ENCODE assay signal across 24 cellular contexts in the genomic region with DNA sequence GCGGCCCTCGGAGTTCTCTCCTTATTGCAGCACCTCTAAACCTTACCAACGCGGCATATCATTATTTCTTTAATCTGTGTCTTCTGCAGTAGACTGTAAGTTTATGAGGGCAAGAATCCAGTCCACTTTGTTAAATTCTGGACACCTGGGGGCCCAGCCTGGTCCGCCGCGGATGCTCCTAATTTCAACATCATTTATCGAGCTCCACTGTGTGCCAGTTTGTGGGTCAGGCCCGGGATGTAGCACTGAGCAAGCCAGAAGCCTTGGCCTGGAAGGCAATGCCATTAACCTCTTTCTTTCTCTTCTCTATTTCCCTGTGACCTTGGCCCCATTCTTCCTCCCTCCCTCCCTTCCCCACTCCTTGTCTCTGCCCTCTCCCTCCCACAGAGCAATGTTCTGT.
"Had no signal": no experiment of that assay in that cellular context is flagged by ENCODE, and none has a peak within 500 bp of the region (broad histone marks: within the 10 kb centered on the region; RNA-seq: fewer than 3 reads in every experiment).

No MANE protein-coding gene starts in this region.

- DNase-seq: colonic mucosa; cortex of kidney; dermis blood vessel endothelial cell; dorsolateral prefrontal cortex; effector CD4-positive, alpha-beta T cell; effector CD8-positive, alpha-beta T cell; effector memory CD4-positive, alpha-beta T cell; effector memory CD8-positive, alpha-beta T cell; endodermal cell; erythroblast; esophagus squamous epithelium; foreskin fibroblast; foreskin keratinocyte; foreskin melanocyte; gastrocnemius medialis; glutamatergic neuron; head of caudate nucleus; heart left ventricle; heart right ventricle had no signal

- H3K27me3 ChIP-seq: colonic mucosa, esophagus muscularis mucosa, foreskin keratinocyte, gastrocnemius medialis, gastroesophageal sphincter had no signal

- H3K4me3 ChIP-seq: colonic mucosa, coronary artery, dorsolateral prefrontal cortex, esophagus muscularis mucosa, esophagus squamous epithelium, gastrocnemius medialis, gastroesophageal sphincter, heart left ventricle, heart right ventricle had no signal

- H3K27ac ChIP-seq: colonic mucosa, coronary artery, dorsolateral prefrontal cortex, epithelial cell of prostate, esophagus muscularis mucosa, esophagus squamous epithelium, foreskin keratinocyte, gastrocnemius medialis, gastroesophageal sphincter, heart left ventricle, heart right ventricle had no signal

- H3K36me3 ChIP-seq: colonic mucosa, esophagus muscularis mucosa, esophagus squamous epithelium, gastrocnemius medialis, gastroesophageal sphincter, heart left ventricle, heart right ventricle had no signal

- ATAC-seq: effector memory CD8-positive, alpha-beta T cell; esophagus mucosa; foreskin keratinocyte; gastrocnemius medialis; gastroesophageal sphincter had no signal

- H3K4me1 ChIP-seq: colonic mucosa, esophagus muscularis mucosa, esophagus squamous epithelium, foreskin keratinocyte, gastrocnemius medialis, gastroesophageal sphincter, heart left ventricle, heart right ventricle had no signal

- H3K9me3 ChIP-seq: colonic mucosa, esophagus muscularis mucosa, esophagus squamous epithelium, gastrocnemius medialis, gastroesophageal sphincter, heart left ventricle, heart right ventricle had no signal
